Comparison of ENCODE assay signal across 1 cellular context in the genomic region with DNA sequence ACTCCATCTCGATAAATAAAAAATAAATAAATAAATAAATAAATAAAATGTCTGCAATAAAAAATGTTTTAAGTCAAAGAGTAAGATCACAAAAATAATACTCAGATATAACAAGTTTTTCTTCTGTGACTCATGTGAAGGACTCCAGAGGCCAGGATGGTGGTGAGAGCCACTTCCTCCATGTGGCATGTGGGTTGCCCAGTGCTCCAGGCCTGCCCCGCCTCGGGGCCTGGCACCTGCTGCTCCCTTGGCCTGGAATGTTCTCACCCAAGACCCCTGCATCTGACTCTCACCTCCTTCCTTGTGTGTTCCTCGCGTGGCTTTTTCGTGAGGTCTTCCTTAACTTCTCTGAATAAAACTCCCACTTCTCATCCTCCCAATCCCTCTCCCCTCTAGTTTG.
A peak's percentile ranks its signal among the peaks of the same experiment; 100 is the strongest.
TF ChIP-seq lines count a peak whose summit lies in the region.

No MANE protein-coding gene starts in this region.

TF ChIP-seq in HepG2, 621 proteins besides CTCF, POLR2A, EP300 and RAD21 (continued from another document):
- TF ChIP-seq, protein P1, sequence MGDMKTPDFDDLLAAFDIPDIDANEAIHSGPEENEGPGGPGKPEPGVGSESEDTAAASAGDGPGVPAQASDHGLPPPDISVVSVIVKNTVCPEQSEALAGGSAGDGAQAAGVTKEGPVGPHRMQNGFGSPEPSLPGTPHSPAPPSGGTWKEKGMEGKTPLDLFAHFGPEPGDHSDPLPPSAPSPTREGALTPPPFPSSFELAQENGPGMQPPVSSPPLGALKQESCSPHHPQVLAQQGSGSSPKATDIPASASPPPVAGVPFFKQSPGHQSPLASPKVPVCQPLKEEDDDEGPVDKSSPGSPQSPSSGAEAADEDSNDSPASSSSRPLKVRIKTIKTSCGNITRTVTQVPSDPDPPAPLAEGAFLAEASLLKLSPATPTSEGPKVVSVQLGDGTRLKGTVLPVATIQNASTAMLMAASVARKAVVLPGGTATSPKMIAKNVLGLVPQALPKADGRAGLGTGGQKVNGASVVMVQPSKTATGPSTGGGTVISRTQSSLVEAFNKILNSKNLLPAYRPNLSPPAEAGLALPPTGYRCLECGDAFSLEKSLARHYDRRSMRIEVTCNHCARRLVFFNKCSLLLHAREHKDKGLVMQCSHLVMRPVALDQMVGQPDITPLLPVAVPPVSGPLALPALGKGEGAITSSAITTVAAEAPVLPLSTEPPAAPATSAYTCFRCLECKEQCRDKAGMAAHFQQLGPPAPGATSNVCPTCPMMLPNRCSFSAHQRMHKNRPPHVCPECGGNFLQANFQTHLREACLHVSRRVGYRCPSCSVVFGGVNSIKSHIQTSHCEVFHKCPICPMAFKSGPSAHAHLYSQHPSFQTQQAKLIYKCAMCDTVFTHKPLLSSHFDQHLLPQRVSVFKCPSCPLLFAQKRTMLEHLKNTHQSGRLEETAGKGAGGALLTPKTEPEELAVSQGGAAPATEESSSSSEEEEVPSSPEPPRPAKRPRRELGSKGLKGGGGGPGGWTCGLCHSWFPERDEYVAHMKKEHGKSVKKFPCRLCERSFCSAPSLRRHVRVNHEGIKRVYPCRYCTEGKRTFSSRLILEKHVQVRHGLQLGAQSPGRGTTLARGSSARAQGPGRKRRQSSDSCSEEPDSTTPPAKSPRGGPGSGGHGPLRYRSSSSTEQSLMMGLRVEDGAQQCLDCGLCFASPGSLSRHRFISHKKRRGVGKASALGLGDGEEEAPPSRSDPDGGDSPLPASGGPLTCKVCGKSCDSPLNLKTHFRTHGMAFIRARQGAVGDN (CRISPR knock-in tag; IDR thresholded peaks at IDR 0.05) = 0 out of 2 replicates have a peak, but pooled peaks have one; percentile 14
TF ChIP-seq in HepG2: peak in this region for 1.
